24 cellular contexts compared by ENCODE assay signal in the genomic region with DNA sequence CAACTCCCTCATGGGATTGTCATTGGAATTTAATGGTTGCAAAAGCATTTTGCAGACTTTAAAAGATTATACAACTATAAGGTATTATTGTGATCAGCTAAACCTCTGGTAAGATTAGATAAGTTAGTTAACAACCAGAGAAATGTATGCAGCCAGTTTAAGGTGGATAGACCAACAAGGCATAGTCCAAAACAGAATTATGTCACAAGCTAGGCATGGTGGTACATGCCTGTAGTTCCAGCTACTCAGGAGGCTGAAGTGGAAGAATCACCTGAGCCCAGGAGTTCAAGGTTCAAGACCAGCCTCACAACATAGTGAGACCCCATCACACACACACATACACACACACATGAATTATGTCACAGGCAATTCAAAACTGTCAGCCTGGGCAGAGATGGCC. TPM values are rescaled to one million over a fixed set of nuclear protein-coding genes. Genes with fewer than 3 reads are reported as not detected.
"Had no signal": no experiment of that assay in that cellular context is flagged by ENCODE, and none has a peak within 500 bp of the region (broad histone marks: within the 10 kb centered on the region; RNA-seq: fewer than 3 reads in every experiment).

No MANE protein-coding gene starts in this region.

- H3K4me3 ChIP-seq: MG63, PC-9, Peyer's patch had no signal

- H3K27ac ChIP-seq: PC-9, Peyer's patch had no signal

- H2AFZ ChIP-seq: PC-9 had no signal

- H3K27me3 ChIP-seq: MG63, Peyer's patch had no signal

- H3K9me3 ChIP-seq: MG63, Peyer's patch, SK-N-SH had no signal

- H3K9me2 ChIP-seq: SK-N-SH had no signal

- H3K9ac ChIP-seq: SK-N-SH had no signal

- H3K36me3 ChIP-seq: MG63, Peyer's patch had no signal

- H3K4me2 ChIP-seq: PC-9, SK-N-SH had no signal

- H3K4me1 ChIP-seq: Peyer's patch had no signal

- DNase-seq: IMR-90, Karpas-422, KG1, MG63, NCI-H1092, NCI-H1105 treated with DMSO at 0.1 percent for 48 hours, NCI-H1417 treated with DMSO at 0.1 percent for 48 hours, NCI-H146, NCI-H1694 treated with DMSO at 0.1 percent for 48 hours, NCI-H1930, NCI-H2081 treated with DMSO at 0.1 percent for 48 hours, NCI-H2171, NCI-H226, NCI-H446, NCI-H510A, NCI-H524 treated with DMSO at 0.1 percent for 48 hours, NCI-H69, NCI-H774, PC-9, Peyer's patch, Right ventricle myocardium superior, SIG-M5, SK-N-SH, SW 1271 had no signal

RNA-seq across cellular contexts. Expression of gene KLHL13, which starts 54.7 kb away (rescaled TPM):
- total RNA-seq: PC-9 had no signal
